In genomic region chr6:110958332-110959192, GRCh38 we compare ENCODE assay signal across 1 cellular context.
TF ChIP-seq lines count a peak whose summit lies in the region.

Gene GTF3C6, plus strand, starts transcription at chr6:110958706. Its CDS starts 64 bp downstream, at chr6:110958770.

TF ChIP-seq in K562, 482 proteins besides CTCF, POLR2A, EP300 and RAD21 (continued from another document and continues in another):
- peak in 1 of 2 experiments; percentile 68; a peak in 1 of 4 replicates for TF ChIP-seq TBL1XR1 (IDR thresholded peaks at IDR 0.05; ENCODE audit: low read length in 2 of 2)
- TF ChIP-seq AFF4 (CRISPR knock-in tag; IDR thresholded peaks at IDR 0.05), result peak; percentile 97
- TF ChIP-seq ZBTB17 (CRISPR knock-in tag; IDR thresholded peaks at IDR 0.05), result peak; percentile 47; the same call in 1 of the 2 replicates
- no peak for TF ChIP-seq CEBPG (CRISPR knock-in tag; IDR thresholded peaks at IDR 0.05)
- no peak for TF ChIP-seq CEBPG (tag; conservative IDR thresholded peaks at IDR 0.05 in 1 of 2, IDR thresholded peaks at IDR 0.05 in 1 of 2)
- TF ChIP-seq NRF1 (conservative IDR thresholded peaks at IDR 0.05 in 1 of 2, IDR thresholded peaks at IDR 0.05 in 1 of 2), result peak; percentile 52 to 61; a peak in 3 of 4 replicates
- peak; percentile 86 for TF ChIP-seq ZNF589 (CRISPR knock-in tag; IDR thresholded peaks at IDR 0.05; ENCODE audit: low read depth)
- TF ChIP-seq C11orf30 (IDR thresholded peaks at IDR 0.05; ENCODE audit: low read depth), result peak; percentile 56; the same call in 1 of the 2 replicates
- TF ChIP-seq SRSF7 (optimal IDR thresholded peaks at IDR 0.05; ENCODE audit: low read depth, low read length), result no peak
- TF ChIP-seq ELF4 (CRISPR knock-in tag; IDR thresholded peaks at IDR 0.05), result 0 out of 2 replicates have a peak, but pooled peaks have one; percentile 6
- TF ChIP-seq SLC30A9 (CRISPR knock-in tag; IDR thresholded peaks at IDR 0.05), result no peak
- TF ChIP-seq ZFP1 (CRISPR knock-in tag; IDR thresholded peaks at IDR 0.05), result no peak
- TF ChIP-seq ZNF740 (CRISPR knock-in tag; IDR thresholded peaks at IDR 0.05), result 0 out of 2 replicates have a peak, but pooled peaks have one; percentile 20
- TF ChIP-seq ZNF740 (tag; IDR thresholded peaks at IDR 0.05), result no peak; a peak in 1 of 4 replicates
- TF ChIP-seq KLF10 (CRISPR knock-in tag; IDR thresholded peaks at IDR 0.05), result no peak
- peak; percentile 100 for TF ChIP-seq POLR2G (IDR thresholded peaks at IDR 0.05; ENCODE audit: low read depth, low read length)
- TF ChIP-seq JUNB (CRISPR knock-in tag; conservative IDR thresholded peaks at IDR 0.05), result no peak
- no peak for TF ChIP-seq MXI1 (IDR thresholded peaks at IDR 0.05; ENCODE audit: low read depth, low read length)
- no peak for TF ChIP-seq THRAP3 (IDR thresholded peaks at IDR 0.05; ENCODE audit: borderline replicate concordance)
- peak; percentile 99 for TF ChIP-seq SUPT5H (IDR thresholded peaks at IDR 0.05)
- TF ChIP-seq USF2 (CRISPR knock-in tag; IDR thresholded peaks at IDR 0.05), result peak; percentile 48; the same call in 1 of the 2 replicates
- no peak for TF ChIP-seq CUX1 (CRISPR knock-in tag; IDR thresholded peaks at IDR 0.05)
- TF ChIP-seq XRCC3 (IDR thresholded peaks at IDR 0.05), result no peak
- TF ChIP-seq RCOR1 (IDR thresholded peaks at IDR 0.05; ENCODE audit: borderline replicate concordance in 1 of 2, low read depth in 2 of 2, low read length in 2 of 2), result 0 out of 4 replicates have a peak, but pooled peaks of 1 of the 2 experiments have one; percentile 5
- TF ChIP-seq KHSRP (IDR thresholded peaks at IDR 0.05), result no peak
- TF ChIP-seq ID3 (CRISPR knock-in tag; IDR thresholded peaks at IDR 0.05), result no peak
- TF ChIP-seq ID3 (tag; IDR thresholded peaks at IDR 0.05), result peak; percentile 69
- no peak; the same call in 1 of the 2 replicates for TF ChIP-seq FOXK1 (CRISPR knock-in tag; IDR thresholded peaks at IDR 0.05; ENCODE audit: borderline replicate concordance)
- TF ChIP-seq GATA2 (CRISPR knock-in tag; IDR thresholded peaks at IDR 0.05), result no peak
- no peak for TF ChIP-seq ARNT (IDR thresholded peaks at IDR 0.05)
- TF ChIP-seq NUFIP1 (IDR thresholded peaks at IDR 0.05; ENCODE audit: partially characterized antibody), result no peak
- TF ChIP-seq ARID3A (IDR thresholded peaks at IDR 0.05; ENCODE audit: borderline replicate concordance, low read depth, low read length), result no peak
- TF ChIP-seq SNIP1 (IDR thresholded peaks at IDR 0.05; ENCODE audit: low read depth), result no peak
- peak; percentile 73; the same call in 1 of the 2 replicates for TF ChIP-seq SP1 (CRISPR knock-in tag; IDR thresholded peaks at IDR 0.05)
- TF ChIP-seq NFYB (IDR thresholded peaks at IDR 0.05; ENCODE audit: extremely low read depth, insufficient read length), result no peak
- TF ChIP-seq SIX5 (IDR thresholded peaks at IDR 0.05; ENCODE audit: borderline replicate concordance in 1 of 2, insufficient read depth in 1 of 2, low read depth in 1 of 2, low read length in 2 of 2), result peak; percentile 3 to 36; a peak in 1 of 4 replicates
- TF ChIP-seq NR1H2 (CRISPR knock-in tag; IDR thresholded peaks at IDR 0.05), result 0 out of 2 replicates have a peak, but pooled peaks have one; percentile 30
- TF ChIP-seq SAFB (IDR thresholded peaks at IDR 0.05; ENCODE audit: borderline replicate concordance, low read depth, low read length), result no peak; the same call in 1 of the 2 replicates
- peak; percentile 98 for TF ChIP-seq EP400 (IDR thresholded peaks at IDR 0.05)
- peak; percentile 99 for TF ChIP-seq NFRKB (IDR thresholded peaks at IDR 0.05; ENCODE audit: low read depth)
- TF ChIP-seq BDP1 (IDR thresholded peaks at IDR 0.05; ENCODE audit: insufficient read depth, insufficient read length), result no peak
- TF ChIP-seq ATF7 (IDR thresholded peaks at IDR 0.05), result peak; percentile 74; the same call in 1 of the 2 replicates
- peak; percentile 94 for TF ChIP-seq THAP12 (CRISPR knock-in tag; IDR thresholded peaks at IDR 0.05)
- TF ChIP-seq MECOM (CRISPR knock-in tag; IDR thresholded peaks at IDR 0.05), result peak; percentile 63; the same call in 1 of the 2 replicates
- TF ChIP-seq L3MBTL2 (IDR thresholded peaks at IDR 0.05), result peak; percentile 94
- peak; percentile 55 for TF ChIP-seq PHF20 (IDR thresholded peaks at IDR 0.05; ENCODE audit: partially characterized antibody)
- TF ChIP-seq ZNF77 (CRISPR knock-in tag; IDR thresholded peaks at IDR 0.05), result no peak
- no peak for TF ChIP-seq CCNT2 (IDR thresholded peaks at IDR 0.05; ENCODE audit: borderline replicate concordance, extremely low read depth, insufficient read length, low read depth, low read length)
- peak; percentile 73; the same call in 1 of the 2 replicates for TF ChIP-seq PML (IDR thresholded peaks at IDR 0.05; ENCODE audit: low read length)
- 0 out of 2 replicates have a peak, but pooled peaks have one; percentile 60 for TF ChIP-seq PREB (CRISPR knock-in tag; IDR thresholded peaks at IDR 0.05)
- no peak for TF ChIP-seq ZNF184 (CRISPR knock-in tag; IDR thresholded peaks at IDR 0.05)
- peak in 1 of 2 experiments; percentile 68; a peak in 2 of 4 replicates for TF ChIP-seq NONO (IDR thresholded peaks at IDR 0.05; ENCODE audit: low read depth in 2 of 2, low read length in 1 of 2)
- peak; percentile 51; the same call in 1 of the 2 replicates for TF ChIP-seq NCOA1 (IDR thresholded peaks at IDR 0.05; ENCODE audit: low read depth)
